ENCODE assay signal across 11 cellular contexts in the genomic region with DNA sequence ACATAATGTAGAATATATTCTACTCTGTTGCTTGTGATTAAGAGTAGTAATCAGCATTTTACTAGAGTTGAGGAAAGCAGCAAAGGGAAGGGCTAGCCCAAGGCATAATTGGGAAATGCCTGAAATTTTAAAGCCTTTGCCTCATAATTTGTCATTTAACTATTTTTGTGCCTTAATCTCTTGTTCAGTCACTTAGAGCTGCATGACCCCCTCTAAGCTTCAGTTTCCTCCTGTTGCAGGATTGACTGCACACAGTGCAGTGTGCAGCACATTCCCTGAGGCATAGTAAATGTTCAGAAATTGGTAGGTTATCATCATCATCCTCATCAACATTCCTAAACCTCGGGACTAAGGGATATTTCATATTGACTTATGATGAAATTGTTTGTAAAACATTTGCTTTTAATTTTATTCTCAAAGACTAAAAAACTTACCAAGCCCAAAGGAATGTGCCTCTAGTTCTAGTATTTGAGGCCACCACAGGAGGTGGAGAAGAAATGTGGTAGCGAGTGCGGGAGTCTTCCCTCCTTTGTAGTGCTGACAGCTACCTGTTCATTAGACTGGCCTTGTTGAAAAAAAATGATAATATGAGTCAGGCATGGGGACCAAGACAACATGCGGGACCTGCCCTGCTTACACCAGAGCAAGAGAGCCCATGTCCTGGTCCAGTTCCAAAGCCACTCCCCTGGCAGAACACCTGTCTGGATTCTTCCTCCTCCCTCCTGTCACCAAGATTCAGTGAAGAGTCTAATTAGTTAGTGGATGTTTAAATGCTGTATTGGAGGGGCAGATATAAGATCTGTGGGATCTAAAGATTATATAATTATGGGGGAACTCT. TPM values are rescaled to one million over a fixed set of nuclear protein-coding genes. Genes with fewer than 3 reads are reported as not detected.
DNase-seq lines count a peak whose midpoint lies in the region; ATAC-seq and TF ChIP-seq lines count a peak whose summit lies in the region.
"Had no signal": no experiment of that assay in that cellular context is flagged by ENCODE, and none has a peak within 500 bp of the region (broad histone marks: within the 10 kb centered on the region; RNA-seq: fewer than 3 reads in every experiment).

No MANE protein-coding gene starts in this region.

- CTCF ChIA-PET in Calu3 (lab: Charles Lee) (interaction anchor here (1.2 to 1.8 kb wide), 3 partner anchors 13 to 108 kb away, joined by 3 to 14 read pairs (median 6); no protein-coding TSS in a partner anchor), IMR-90 (lab: Yijun Ruan, JAX) (interaction anchor here (0.9 kb wide), 1 partner anchor 14 kb away, joined by 3 read pairs; no protein-coding TSS in a partner anchor), mammary epithelial cell (lab: Charles Lee; ENCODE audit: low non-redundant PET) (no interaction called here)
- CTCF ChIA-PET in activated CD8-positive, alpha-beta T cell treated with anti-CD3 and anti-CD28 coated beads, Interleukin-2, amount 10 ng/mL, durations not matched to agents 7 days and 5 days (lab: Charles Lee), result no interaction called here

- no peaks in the 10 kb centered on the region for H3K27me3 ChIP-seq in IMR-90 (ENCODE audit: control insufficient read depth, insufficient read depth, low read length)
- no peaks in the 10 kb centered on the region for H3K27me3 ChIP-seq in mammary epithelial cell (ENCODE audit: insufficient read depth, low read length)
- H3K27me3 ChIP-seq in mesendoderm (ENCODE audit: insufficient read depth, low read length, poor library complexity), result no peaks in the 10 kb centered on the region

- H2BK5ac ChIP-seq in IMR-90 (ENCODE audit: low read depth, low read length, poor library complexity, severe bottlenecking), result peak overlapping the region; percentile 22
- H2BK5ac ChIP-seq in mesendoderm (ENCODE audit: low read length), result no peak overlapping the region

- no peak for TF ChIP-seq POLR2A in IMR-90 (IDR thresholded peaks at IDR 0.05; ENCODE audit: low read depth, low read length)

- H3K9ac ChIP-seq in IMR-90 (ENCODE audit: low read depth, low read length) (no peak overlapping the region), mammary epithelial cell (ENCODE audit: insufficient read depth, low read length) (no peak overlapping the region), mesendoderm (ENCODE audit: low read length) (no peak overlapping the region)

- TF ChIP-seq CTCF in Calu3 (IDR thresholded peaks at IDR 0.05; ENCODE audit: unreplicated experiment) (no peak), IMR-90 (conservative IDR thresholded peaks at IDR 0.05; ENCODE audit: low read depth, low read length) (no peak), mammary epithelial cell (conservative IDR thresholded peaks at IDR 0.05 in 1 of 2, IDR thresholded peaks at IDR 0.05 in 1 of 2; ENCODE audit: extremely low read depth in 1 of 2, insufficient read depth in 1 of 2, low read depth in 1 of 2, low read length in 2 of 2) (no peak)

- H4K5ac ChIP-seq in IMR-90 (ENCODE audit: low read depth, low read length) (peak overlapping the region; percentile 0; the same call in 1 of the 2 replicates), mesendoderm (ENCODE audit: low read length) (no peak overlapping the region)

- H3K4me1 ChIP-seq in IMR-90 (ENCODE audit: control insufficient read depth, insufficient read depth, low read length) (peaks cover 13% of the 10 kb centered on the region), mammary epithelial cell (ENCODE audit: insufficient read depth, low read length) (peaks cover 40% of the 10 kb centered on the region), mesendoderm (ENCODE audit: control insufficient read depth, low read depth, low read length) (peaks cover 2% of the 10 kb centered on the region)

- H3K27ac ChIP-seq in IMR-90 (ENCODE audit: insufficient read depth, low read length), result no peak overlapping the region
- H3K27ac ChIP-seq in mammary epithelial cell (ENCODE audit: insufficient read depth, low read depth, low read length), result no peak overlapping the region
- H3K27ac ChIP-seq in mesendoderm (ENCODE audit: low read depth, low read length), result no peak overlapping the region

- no peak for DNase-seq in Calu3
- DNase-seq in IMR-90, result peak; percentile 41
- DNase-seq in mammary epithelial cell, result peak; percentile 5
- DNase-seq in mesendoderm, result peak; percentile 51
- no peak for DNase-seq in CD1c-positive myeloid dendritic cell (ENCODE audit: extremely low spot score)
- DNase-seq in T-helper 17 cell, result no peak
- no peak for DNase-seq in activated CD8-positive, alpha-beta T cell treated with anti-CD3 and anti-CD28 coated beads, Interleukin-2, amount 10 ng/mL, durations not matched to agents 7 days and 5 days
- DNase-seq: midbrain, NCI-H187 had no signal

- H3K4ac ChIP-seq in IMR-90 (ENCODE audit: low read depth, low read length), result peak overlapping the region; percentile 25
- no peak overlapping the region for H3K4ac ChIP-seq in mesendoderm (ENCODE audit: low read depth, low read length)

- peaks cover 6% of the 10 kb centered on the region; the same call in 1 of the 2 replicates for H3K9me1 ChIP-seq in IMR-90 (ENCODE audit: insufficient read depth, low read length)

- no peaks in the 10 kb centered on the region for H3K36me3 ChIP-seq in IMR-90 (ENCODE audit: control insufficient read depth, insufficient read depth, low read length)
- H3K36me3 ChIP-seq in mammary epithelial cell (ENCODE audit: insufficient read depth, low read length), result no peaks in the 10 kb centered on the region
- H3K36me3 ChIP-seq in mesendoderm (ENCODE audit: control insufficient read depth, insufficient read depth, low read length), result no peaks in the 10 kb centered on the region

- H4K20me1 ChIP-seq in IMR-90 (ENCODE audit: insufficient read depth, low read length) (no peaks in the 10 kb centered on the region), mammary epithelial cell (ENCODE audit: insufficient read depth, low read length) (no peaks in the 10 kb centered on the region)

- dilution Hi-C loops in IMR-90 (cut with HindIII; ENCODE audit: low sequenced_read_pairs, unreplicated experiment) (no loop called here), mammary epithelial cell (cut with HindIII; ENCODE audit: low sequenced_read_pairs) (no loop called here)

- H3K27me3 Mint-ChIP-seq in Calu3 (ENCODE audit: unreplicated experiment), result peaks cover 13% of the 10 kb centered on the region
- H3K27me3 Mint-ChIP-seq in T-helper 17 cell, result peaks cover 11% of the 10 kb centered on the region
- peaks cover 13% of the 10 kb centered on the region for H3K27me3 Mint-ChIP-seq in activated CD8-positive, alpha-beta T cell treated with anti-CD3 and anti-CD28 coated beads, Interleukin-2, amount 10 ng/mL, durations not matched to agents 7 days and 5 days (ENCODE audit: low read depth)

- H2BK120ac ChIP-seq in IMR-90 (ENCODE audit: low read depth, low read length), result peak overlapping the region; percentile 74
- no peak overlapping the region for H2BK120ac ChIP-seq in mesendoderm (ENCODE audit: low read depth, low read length)

- 0 out of 2 replicates have a peak overlapping the region, but pooled peaks have one; percentile 10 for H3K14ac ChIP-seq in IMR-90 (replicated peaks; ENCODE audit: low read depth, low read length)

- H3K79me2 ChIP-seq in mammary epithelial cell (ENCODE audit: insufficient read depth, low read length), result no peaks in the 10 kb centered on the region
- H3K79me2 ChIP-seq in mesendoderm (ENCODE audit: control insufficient read depth, insufficient read depth, low read length), result no peaks in the 10 kb centered on the region

- TF ChIP-seq RAD21 in IMR-90 (IDR thresholded peaks at IDR 0.05; ENCODE audit: low read length), result no peak

- ATAC-seq in IMR-90 (ENCODE audit: low read depth), result peak; percentile 54
- ATAC-seq in HG03045 (IDR thresholded peaks at IDR 0.05; ENCODE audit: unreplicated experiment), result no peak
- no peak for ATAC-seq in T-helper 17 cell
- no peak for ATAC-seq in activated CD8-positive, alpha-beta T cell treated with anti-CD3 and anti-CD28 coated beads, Interleukin-2, amount 10 ng/mL, durations not matched to agents 7 days and 5 days

- 70% methylated on average over 2 of the region's 4 CpGs; no CpG with 5 or more reads in 1 of the 2 experiments for WGBS in IMR-90 (ENCODE audit: extremely low coverage in 2 of 2, insufficient read length in 1 of 2), 2 experiments
- 56% methylated on average over 4 of the region's 4 CpGs for WGBS in mammary epithelial cell (ENCODE audit: low coverage, missing lambda C conversion rate)
- no CpG with 5 or more reads among the region's 4 CpGs for WGBS in mesendoderm (ENCODE audit: extremely low coverage, insufficient coverage, low lambda C conversion rate)

- H3K4me2 ChIP-seq in IMR-90 (ENCODE audit: low read depth, low read length), result peak overlapping the region; percentile 14
- peak overlapping the region; percentile 71 for H3K4me2 ChIP-seq in mammary epithelial cell (ENCODE audit: insufficient read depth, low read depth, low read length)
- H3K4me2 ChIP-seq in mesendoderm (ENCODE audit: low read length), result no peak overlapping the region

- H3K4me3 Mint-ChIP-seq in Calu3 (ENCODE audit: low read depth, unreplicated experiment) (peak overlapping the region; percentile 29), T-helper 17 cell (no peak overlapping the region)
- no peak overlapping the region for H3K4me3 Mint-ChIP-seq in activated CD8-positive, alpha-beta T cell treated with anti-CD3 and anti-CD28 coated beads, Interleukin-2, amount 10 ng/mL, durations not matched to agents 7 days and 5 days
- H3K4me3 Mint-ChIP-seq: T-helper 2 cell treated with Interferon-gamma antibody and Interleukin-4, amounts not matched to agents 5 μg/mL and 100 μg/mL, for 36 hours had no signal

- H3K4me1 Mint-ChIP-seq in Calu3 (ENCODE audit: low read depth, unreplicated experiment), result peaks cover 28% of the 10 kb centered on the region
- no peaks in the 10 kb centered on the region for H3K4me1 Mint-ChIP-seq in T-helper 17 cell
- no peaks in the 10 kb centered on the region for H3K4me1 Mint-ChIP-seq in activated CD8-positive, alpha-beta T cell treated with anti-CD3 and anti-CD28 coated beads, Interleukin-2, amount 10 ng/mL, durations not matched to agents 7 days and 5 days (ENCODE audit: low read depth)

- H3K79me1 ChIP-seq in IMR-90 (ENCODE audit: low read depth in 1 of 2, low read length in 2 of 2) (no peaks in the 10 kb centered on the region), mesendoderm (ENCODE audit: low read length) (no peaks in the 10 kb centered on the region)

- in situ Hi-C loops in IMR-90 (cut with MboI; ENCODE audit: low sequenced_read_pairs), result loop anchor here (25.0 kb wide), 1 partner anchor 1630 kb away; no protein-coding TSS in a partner anchor
- in situ Hi-C loops in mammary epithelial cell (cut with MboI; ENCODE audit: low sequenced_read_pairs in 2 of 2), result loop anchor here (25.0 kb wide), 2 partner anchors 245 to 1155 kb away; no protein-coding TSS in a partner anchor

- H4K8ac ChIP-seq in IMR-90 (ENCODE audit: low read depth in 2 of 2, low read length in 2 of 2), result peak overlapping the region in 1 of 2 experiments; percentile 54; a peak in 2 of 4 replicates
- H4K8ac ChIP-seq in mesendoderm (ENCODE audit: low read depth, low read length), result no peak overlapping the region

- H3K56ac ChIP-seq in IMR-90 (ENCODE audit: extremely low read depth, insufficient read depth, low read length) (no peak overlapping the region), mesendoderm (ENCODE audit: low read length) (no peak overlapping the region)

- H3K9me3 ChIP-seq in IMR-90 (ENCODE audit: control insufficient read depth, insufficient read depth, low read length) (no peaks in the 10 kb centered on the region), mammary epithelial cell (replicated peaks; ENCODE audit: insufficient read depth, low read length) (no peaks in the 10 kb centered on the region), T-helper 17 cell (ENCODE audit: control insufficient read depth, low read length, poor library complexity, severe bottlenecking) (peaks cover 2% of the 10 kb centered on the region)

- intact Hi-C loops in Calu3 (cut with micrococcal nuclease; ENCODE audit: unreplicated experiment), result loop anchor here (2.0 to 5.0 kb wide), 3 partner anchors 71 to 215 kb away; no protein-coding TSS in a partner anchor
- intact Hi-C loops in IMR-90 (cut with micrococcal nuclease), result loop anchor here (5.0 to 10.0 kb wide), 2 partner anchors 127 to 230 kb away; no protein-coding TSS in a partner anchor
- intact Hi-C loops in mammary epithelial cell (cut with micrococcal nuclease), result loop anchor here (2.0 to 5.0 kb wide), 2 partner anchors 171 to 230 kb away; no protein-coding TSS in a partner anchor

- H3K27ac Mint-ChIP-seq in Calu3 (ENCODE audit: unreplicated experiment) (peak overlapping the region; percentile 78), T-helper 17 cell (no peak overlapping the region)
- no peak overlapping the region for H3K27ac Mint-ChIP-seq in activated CD8-positive, alpha-beta T cell treated with anti-CD3 and anti-CD28 coated beads, Interleukin-2, amount 10 ng/mL, durations not matched to agents 7 days and 5 days
- H3K27ac Mint-ChIP-seq: T-helper 2 cell treated with Interferon-gamma antibody and Interleukin-4, amounts not matched to agents 5 μg/mL and 100 μg/mL, for 36 hours had no signal

- H2BK15ac ChIP-seq in IMR-90 (ENCODE audit: low read depth, low read length), result peak overlapping the region; percentile 80; the same call in 2 of the 3 replicates
- no peak overlapping the region for H2BK15ac ChIP-seq in mesendoderm (replicated peaks; ENCODE audit: low read depth)

- H3K23ac ChIP-seq in IMR-90 (ENCODE audit: low read depth, low read length), result no peak overlapping the region; the same call in 1 of the 2 replicates
- H3K23ac ChIP-seq in mesendoderm (ENCODE audit: low read length), result no peak overlapping the region

- BruUV-seq in Calu3 (replicated peaks; lab: Mats Ljungman, UMichigan), result no TSS peak
- BruUV-seq in IMR-90 (replicated peaks; lab: Mats Ljungman, UMichigan), result no TSS peak
- no TSS peak for BruUV-seq in mammary epithelial cell (replicated peaks; lab: Mats Ljungman, UMichigan)

- peak overlapping the region; percentile 32 for H2AK9ac ChIP-seq in IMR-90 (replicated peaks; ENCODE audit: low read depth, low read length, poor library complexity)

- H2AFZ ChIP-seq in IMR-90 (replicated peaks; ENCODE audit: low read length, poor library complexity), result no peak overlapping the region
- H2AFZ ChIP-seq in mammary epithelial cell (ENCODE audit: low read depth, low read length), result no peak overlapping the region

- H2BK20ac ChIP-seq in IMR-90 (ENCODE audit: low read depth, low read length), result peak overlapping the region; percentile 45

- H3K36me3 Mint-ChIP-seq in Calu3 (ENCODE audit: insufficient read depth, unreplicated experiment) (peaks cover 6% of the 10 kb centered on the region), T-helper 17 cell (ENCODE audit: low read depth) (no peaks in the 10 kb centered on the region)
- no peaks in the 10 kb centered on the region for H3K36me3 Mint-ChIP-seq in activated CD8-positive, alpha-beta T cell treated with anti-CD3 and anti-CD28 coated beads, Interleukin-2, amount 10 ng/mL, durations not matched to agents 7 days and 5 days (ENCODE audit: low read depth)

- H2AK5ac ChIP-seq in IMR-90 (ENCODE audit: low read depth, low read length) (peak overlapping the region; percentile 77), mesendoderm (ENCODE audit: low read length) (no peak overlapping the region)

- H3K18ac ChIP-seq in IMR-90 (ENCODE audit: low read depth, low read length) (peak overlapping the region; percentile 55; the same call in 1 of the 2 replicates), mesendoderm (ENCODE audit: low read length) (no peak overlapping the region)

- H3K4me3 ChIP-seq in IMR-90 (ENCODE audit: insufficient read depth, low read depth, low read length) (no peak overlapping the region), mammary epithelial cell (replicated peaks in 1 of 3; ENCODE audit: insufficient read depth in 1 of 3, low read depth in 2 of 3, low read length in 3 of 3) (no peak overlapping the region), mesendoderm (ENCODE audit: low read length) (no peak overlapping the region)

- H3K9me3 Mint-ChIP-seq in Calu3 (ENCODE audit: low read depth, unreplicated experiment), result peaks cover 4% of the 10 kb centered on the region
- no peaks in the 10 kb centered on the region for H3K9me3 Mint-ChIP-seq in activated CD8-positive, alpha-beta T cell treated with anti-CD3 and anti-CD28 coated beads, Interleukin-2, amount 10 ng/mL, durations not matched to agents 7 days and 5 days (ENCODE audit: insufficient read depth)
- H3K9me3 Mint-ChIP-seq: T-helper 2 cell treated with Interferon-gamma antibody and Interleukin-4, amounts not matched to agents 5 μg/mL and 100 μg/mL, for 36 hours had no signal

- POLR2A ChIA-PET in IMR-90 (lab: Charles Lee; ENCODE audit: unreplicated experiment), result no interaction called here
- POLR2A ChIA-PET in activated CD8-positive, alpha-beta T cell treated with anti-CD3 and anti-CD28 coated beads, Interleukin-2, amount 10 ng/mL, durations not matched to agents 7 days and 5 days (lab: Charles Lee), result no interaction called here

- peak overlapping the region; percentile 54; the same call in 1 of the 2 replicates for H4K91ac ChIP-seq in IMR-90 (ENCODE audit: insufficient read depth, low read depth, low read length)

RNA-seq across cellular contexts. Expression of a gene that starts 14.9 kb away (rescaled TPM):
- total RNA-seq in Calu3 (2022), result 9.7 and 17.4 TPM in 2 replicates
- 10.8 and 16.9 TPM in 2 replicates for total RNA-seq in IMR-90 (2012; rRNA removed)
- polyA plus RNA-seq in IMR-90 (2012; rRNA removed), result 3.5 and 3.9 TPM in 2 replicates
- 1.6 and 2.1 TPM in 2 replicates for polyA plus RNA-seq in IMR-90 (2012; cell fraction: cytosol; rRNA removed)
- 6.7 and 15.5 TPM in 2 replicates for polyA plus RNA-seq in IMR-90 (2012; cell fraction: nucleus; rRNA removed; ENCODE audit: low replicate concordance)
- total RNA-seq in mammary epithelial cell, result 1 to 10 TPM; 2.6 to 4.7 TPM
- 1.8 TPM for polyA plus RNA-seq in mammary epithelial cell
- polyA minus RNA-seq in mammary epithelial cell, result 1.1 TPM
- polyA plus RNA-seq in mesendoderm (2013, experiment 1 of 2), result 0.69 TPM
- polyA plus RNA-seq in mesendoderm (2013, experiment 2 of 2), result 0.62 TPM
- total RNA-seq in T-helper 17 cell, result 1 to 10 TPM; 5.8 to 6.2 TPM
- 1 to 10 TPM; 1.7 to 1.9 TPM for total RNA-seq in activated CD8-positive, alpha-beta T cell treated with anti-CD3 and anti-CD28 coated beads, Interleukin-2, amount 10 ng/mL, durations not matched to agents 7 days and 5 days

Comparison
In these comparisons a context has a peak if more than half of its experiments do, and no peak if none do; other contexts are left out.
1. DNase-seq: peak in IMR-90 (single experiment), mammary epithelial cell (single experiment) and mesendoderm (single experiment); none in Calu3 (single experiment), CD1c-positive myeloid dendritic cell (single experiment), T-helper 17 cell (0 of 3) and activated CD8-positive, alpha-beta T cell treated with anti-CD3 and anti-CD28 coated beads, Interleukin-2, amount 10 ng/mL, durations not matched to agents 7 days and 5 days (single experiment).
2. CTCF ChIA-PET loops: an anchor here in Calu3 (1.2 to 1.8 kb wide) and IMR-90 (0.9 kb wide); none called in mammary epithelial cell and activated CD8-positive, alpha-beta T cell treated with anti-CD3 and anti-CD28 coated beads, Interleukin-2, amount 10 ng/mL, durations not matched to agents 7 days and 5 days.